23 cellular contexts compared by ENCODE assay signal in the genomic region with DNA sequence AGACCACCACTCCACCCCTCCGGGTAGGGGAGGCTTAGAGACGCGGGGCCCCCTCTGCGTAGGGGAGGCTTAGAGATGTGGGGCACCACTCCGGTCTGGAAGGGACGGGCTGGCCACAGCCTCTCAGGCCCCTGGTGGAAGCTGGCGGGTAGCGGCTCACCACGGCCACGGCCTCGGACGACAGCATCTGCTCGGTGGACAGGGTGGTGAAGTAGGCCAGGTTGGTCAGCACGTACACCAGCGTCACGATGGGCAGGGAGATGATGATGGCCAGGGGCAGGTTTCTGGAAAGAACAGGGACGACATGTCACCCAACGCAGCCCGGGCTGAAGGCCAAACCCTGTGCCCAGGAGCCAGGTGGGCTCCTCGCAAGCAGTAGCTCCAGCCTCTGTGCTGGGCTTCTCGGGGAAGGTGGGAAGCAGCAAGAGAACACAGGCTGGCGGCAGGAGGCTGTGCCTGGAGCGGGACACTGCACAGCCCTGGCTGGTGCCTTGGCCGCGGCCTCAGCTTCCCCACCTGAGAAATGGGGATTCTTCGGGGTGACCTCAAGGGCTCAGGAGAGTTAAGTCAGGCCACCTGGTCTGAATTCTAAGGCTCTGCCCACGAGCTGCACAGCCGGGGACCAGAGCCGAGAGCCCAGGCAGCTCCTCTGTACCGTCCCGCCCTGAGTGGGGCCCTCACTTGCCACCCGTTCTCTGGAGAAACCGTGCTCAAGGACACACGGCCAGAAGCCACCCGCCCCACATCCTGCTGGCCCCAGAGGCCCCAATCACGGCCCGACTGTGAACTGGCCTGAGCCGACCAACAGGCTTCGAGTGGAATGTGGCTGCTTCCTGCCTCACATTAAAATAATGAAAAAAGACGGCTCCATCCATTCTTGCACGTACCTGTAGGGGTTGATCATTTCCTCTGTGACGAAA. TPM values are rescaled to one million over a fixed set of nuclear protein-coding genes. Genes with fewer than 3 reads are reported as not detected.
DNase-seq lines count a peak whose midpoint lies in the region; ATAC-seq, FAIRE-seq and TF ChIP-seq lines count a peak whose summit lies in the region.
"Had no signal": no experiment of that assay in that cellular context is flagged by ENCODE, and none has a peak within 500 bp of the region (broad histone marks: within the 10 kb centered on the region; RNA-seq: fewer than 3 reads in every experiment).

No MANE protein-coding gene starts in this region.

- H3K27me3 ChIP-seq in duodenal mucosa (ENCODE audit: control insufficient read depth in 1 of 2, insufficient read depth in 2 of 2, low read length in 2 of 2) (no peaks in the 10 kb centered on the region), liver (ENCODE audit: control insufficient read depth in 4 of 4, insufficient read depth in 4 of 4, low read length in 3 of 4) (no peaks in the 10 kb centered on the region), testis (no peaks in the 10 kb centered on the region)
- no peaks in the 10 kb centered on the region for H3K27me3 ChIP-seq in CD8-positive, alpha-beta T cell (ENCODE audit: insufficient read depth, low read length)
- H3K27me3 ChIP-seq: BE2C, brain microvascular endothelial cell, upper lobe of left lung had no signal

- H3K9ac ChIP-seq in duodenal mucosa (ENCODE audit: low read depth in 1 of 2, low read length in 2 of 2) (peak overlapping the region; percentile 28 to 29), liver (ENCODE audit: low read depth in 1 of 2, low read length in 2 of 2) (peak overlapping the region in 1 of 2 donors; percentile 82)
- H3K9ac ChIP-seq: SK-N-SH had no signal

- H3K4me3 ChIP-seq in duodenal mucosa (ENCODE audit: low read depth in 1 of 2, low read length in 2 of 2) (no peak overlapping the region), liver (ENCODE audit: low read depth in 1 of 3, low read length in 3 of 3) (peak overlapping the region in 1 of 3 donors; percentile 42), testis (no peak overlapping the region)
- H3K4me3 ChIP-seq in CD8-positive, alpha-beta T cell (ENCODE audit: low read depth, low read length): no peak overlapping the region
- H3K4me3 ChIP-seq: coronary artery, upper lobe of left lung had no signal

- ATAC-seq in CD8-positive, alpha-beta T cell: no peak
- ATAC-seq in HG03342 (IDR thresholded peaks at IDR 0.05; ENCODE audit: unreplicated experiment): no peak
- ATAC-seq: activated T-helper 17 cell treated with anti-CD3 and anti-CD28 coated beads, Interleukin-2, amount 50 U/mL, for 72 hours had no signal

- FAIRE-seq in RCC 7860 (lab: Jason Lieb, UNC): no peak

- no peaks in the 10 kb centered on the region for H3K9me3 Mint-ChIP-seq in activated naive CD4-positive, alpha-beta T cell treated with anti-CD3 and anti-CD28 coated beads, Interleukin-2, amount 50 U/mL, for 24 hours
- no peaks in the 10 kb centered on the region for H3K9me3 Mint-ChIP-seq in activated naive CD4-positive, alpha-beta T cell treated with anti-CD3 and anti-CD28 coated beads, Interleukin-2, amount 10 ng/mL, durations not matched to agents 7 days and 5 days
- no peaks in the 10 kb centered on the region for H3K9me3 Mint-ChIP-seq in CD8-positive, alpha-beta T cell
- H3K9me3 Mint-ChIP-seq: activated CD4-positive, alpha-beta T cell treated with anti-CD3 and anti-CD28 coated beads, Interleukin-2, amount 10 ng/mL, durations not matched to agents 7 days and 5 days; activated T-helper 17 cell treated with anti-CD3 and anti-CD28 coated beads, Interleukin-2, amount 50 U/mL, for 72 hours had no signal

- H3K27ac Mint-ChIP-seq in activated naive CD4-positive, alpha-beta T cell treated with anti-CD3 and anti-CD28 coated beads, Interleukin-2, amount 50 U/mL, for 24 hours: peak overlapping the region; percentile 65
- no peak overlapping the region for H3K27ac Mint-ChIP-seq in activated naive CD4-positive, alpha-beta T cell treated with anti-CD3 and anti-CD28 coated beads, Interleukin-2, amount 10 ng/mL, durations not matched to agents 7 days and 5 days
- no peak overlapping the region for H3K27ac Mint-ChIP-seq in CD8-positive, alpha-beta T cell
- H3K27ac Mint-ChIP-seq: activated CD4-positive, alpha-beta T cell treated with anti-CD3 and anti-CD28 coated beads, Interleukin-2, amount 10 ng/mL, durations not matched to agents 7 days and 5 days; activated T-helper 17 cell treated with anti-CD3 and anti-CD28 coated beads, Interleukin-2, amount 50 U/mL, for 72 hours had no signal

- H3K36me3 ChIP-seq in duodenal mucosa (ENCODE audit: control insufficient read depth in 1 of 2, insufficient read depth in 2 of 2, low read length in 2 of 2): peaks cover 2 to 28% of the 10 kb centered on the region in 2 donors
- peaks cover 2 to 5% (median 4%) of the 10 kb centered on the region in 4 donors for H3K36me3 ChIP-seq in liver (ENCODE audit: control insufficient read depth in 4 of 4, insufficient read depth in 3 of 4, low read depth in 1 of 4, low read length in 3 of 4)
- H3K36me3 ChIP-seq in testis (ENCODE audit: low read depth, missing control alignments): no peaks in the 10 kb centered on the region
- H3K36me3 ChIP-seq in CD8-positive, alpha-beta T cell (ENCODE audit: insufficient read depth, low read length): no peaks in the 10 kb centered on the region

- H3K27ac ChIP-seq in duodenal mucosa (ENCODE audit: low read depth, low read length) (no peak overlapping the region), liver (ENCODE audit: low read depth in 1 of 2, low read length in 2 of 2) (peak overlapping the region; percentile 94 to 96), testis (peak overlapping the region; percentile 10 to 32)
- no peak overlapping the region for H3K27ac ChIP-seq in CD8-positive, alpha-beta T cell (ENCODE audit: low read depth, low read length)
- H3K27ac ChIP-seq: brain microvascular endothelial cell, coronary artery, upper lobe of left lung, VCaP had no signal

- CTCF ChIA-PET in activated naive CD4-positive, alpha-beta T cell treated with anti-CD3 and anti-CD28 coated beads, Interleukin-2, amount 10 ng/mL, durations not matched to agents 7 days and 5 days (lab: Charles Lee): interaction anchor here (1.2 to 2.3 kb wide), 3 partner anchors 10 to 61 kb away, joined by 4 to 9 read pairs (median 5); no protein-coding TSS in a partner anchor
- CTCF ChIA-PET in CD8-positive, alpha-beta T cell (lab: Charles Lee): interaction anchor here (1.1 to 1.9 kb wide), 2 partner anchors 10 to 61 kb away, joined by 3 to 7 read pairs; no protein-coding TSS in a partner anchor

- WGBS in liver: 65% methylated on average over 42 of the region's 42 CpGs
- 71 to 88% methylated on average over 34 to 42 of the region's 42 CpGs for WGBS in testis, 2 donors

- H3K9me3 ChIP-seq in duodenal mucosa (ENCODE audit: control insufficient read depth in 1 of 2, low read length in 2 of 2) (no peaks in the 10 kb centered on the region), liver (ENCODE audit: control insufficient read depth in 4 of 4, low read length in 3 of 4) (no peaks in the 10 kb centered on the region), testis (no peaks in the 10 kb centered on the region)
- H3K9me3 ChIP-seq in CD8-positive, alpha-beta T cell (ENCODE audit: low read length): no peaks in the 10 kb centered on the region
- H3K9me3 ChIP-seq: BE2C, SK-N-SH, upper lobe of left lung had no signal

- TF ChIP-seq POLR2A in testis (IDR thresholded peaks at IDR 0.05): no peak

- H3K36me3 Mint-ChIP-seq in activated naive CD4-positive, alpha-beta T cell treated with anti-CD3 and anti-CD28 coated beads, Interleukin-2, amount 50 U/mL, for 24 hours: peaks cover 5% of the 10 kb centered on the region
- H3K36me3 Mint-ChIP-seq in activated naive CD4-positive, alpha-beta T cell treated with anti-CD3 and anti-CD28 coated beads, Interleukin-2, amount 10 ng/mL, durations not matched to agents 7 days and 5 days: peaks cover 30% of the 10 kb centered on the region
- peaks cover 44% of the 10 kb centered on the region for H3K36me3 Mint-ChIP-seq in CD8-positive, alpha-beta T cell

- H3K4me1 ChIP-seq in duodenal mucosa (ENCODE audit: control insufficient read depth in 1 of 2, insufficient read depth in 2 of 2, low read length in 2 of 2) (peaks cover 47 to 48% of the 10 kb centered on the region in 2 donors), liver (ENCODE audit: control insufficient read depth in 4 of 4, insufficient read depth in 4 of 4, low read length in 3 of 4) (peaks cover 11 to 81% (median 59%) of the 10 kb centered on the region in 4 donors), testis (peaks cover 45% of the 10 kb centered on the region)
- H3K4me1 ChIP-seq in CD8-positive, alpha-beta T cell (ENCODE audit: insufficient read depth, low read length): peaks cover 15% of the 10 kb centered on the region

- POLR2A ChIA-PET in CD8-positive, alpha-beta T cell (lab: Charles Lee): no interaction called here

- intact Hi-C loops in testis (cut with DNase I; ENCODE audit: low total_unique reads): no loop called here
- intact Hi-C loops in CD8-positive, alpha-beta T cell (cut with DNase I, micrococcal nuclease): loop anchor here in 1 of 2 experiments (5.0 kb wide), 1 partner anchor 43 kb away; no protein-coding TSS in a partner anchor

- H3K4me1 Mint-ChIP-seq in activated naive CD4-positive, alpha-beta T cell treated with anti-CD3 and anti-CD28 coated beads, Interleukin-2, amount 50 U/mL, for 24 hours: peaks cover 16% of the 10 kb centered on the region
- H3K4me1 Mint-ChIP-seq in activated naive CD4-positive, alpha-beta T cell treated with anti-CD3 and anti-CD28 coated beads, Interleukin-2, amount 10 ng/mL, durations not matched to agents 7 days and 5 days: peaks cover 25% of the 10 kb centered on the region
- H3K4me1 Mint-ChIP-seq in CD8-positive, alpha-beta T cell (ENCODE audit: low read depth): peaks cover 14% of the 10 kb centered on the region

- TF ChIP-seq CTCF in liver (IDR thresholded peaks at IDR 0.05; ENCODE audit: low read depth, low read length, missing input control): no peak
- no peak for TF ChIP-seq CTCF in testis (IDR thresholded peaks at IDR 0.05)
- no peak for TF ChIP-seq CTCF in CD8-positive, alpha-beta T cell (IDR thresholded peaks at IDR 0.05)

- no peak overlapping the region for H3K4me3 Mint-ChIP-seq in activated naive CD4-positive, alpha-beta T cell treated with anti-CD3 and anti-CD28 coated beads, Interleukin-2, amount 50 U/mL, for 24 hours
- H3K4me3 Mint-ChIP-seq in activated naive CD4-positive, alpha-beta T cell treated with anti-CD3 and anti-CD28 coated beads, Interleukin-2, amount 10 ng/mL, durations not matched to agents 7 days and 5 days: no peak overlapping the region
- no peak overlapping the region for H3K4me3 Mint-ChIP-seq in CD8-positive, alpha-beta T cell
- H3K4me3 Mint-ChIP-seq: activated CD4-positive, alpha-beta T cell treated with anti-CD3 and anti-CD28 coated beads, Interleukin-2, amount 10 ng/mL, durations not matched to agents 7 days and 5 days; activated T-helper 17 cell treated with anti-CD3 and anti-CD28 coated beads, Interleukin-2, amount 50 U/mL, for 72 hours had no signal

- no peak for DNase-seq in activated naive CD4-positive, alpha-beta T cell treated with anti-CD3 and anti-CD28 coated beads, Interleukin-2, amount 10 ng/mL, durations not matched to agents 7 days and 5 days
- DNase-seq in testis (no peak), RCC 7860 (ENCODE audit: low spot score) (no peak)
- DNase-seq in CD8-positive, alpha-beta T cell: no peak
- DNase-seq: activated CD4-positive, alpha-beta T cell treated with anti-CD3 and anti-CD28 coated beads, Interleukin-2, amount 10 ng/mL, durations not matched to agents 7 days and 5 days; BE2C; brain microvascular endothelial cell; Calu3; foreskin fibroblast; KBM-7; MM.1S; NCI-H1436 treated with DMSO at 0.1 percent for 48 hours; NCI-H524 treated with DMSO at 0.1 percent for 48 hours; SK-N-SH; stimulated activated CD4-positive, alpha-beta T cell treated with anti-CD3 and anti-CD28 coated beads, Interleukin-4, amount 100 ng/mL, for 4 hours had no signal

- TF ChIP-seq RAD21 in liver (IDR thresholded peaks at IDR 0.05): no peak

- H3K27me3 Mint-ChIP-seq in activated naive CD4-positive, alpha-beta T cell treated with anti-CD3 and anti-CD28 coated beads, Interleukin-2, amount 50 U/mL, for 24 hours: no peaks in the 10 kb centered on the region
- H3K27me3 Mint-ChIP-seq in activated naive CD4-positive, alpha-beta T cell treated with anti-CD3 and anti-CD28 coated beads, Interleukin-2, amount 10 ng/mL, durations not matched to agents 7 days and 5 days: no peaks in the 10 kb centered on the region
- no peaks in the 10 kb centered on the region for H3K27me3 Mint-ChIP-seq in CD8-positive, alpha-beta T cell (ENCODE audit: low read depth)
- H3K27me3 Mint-ChIP-seq: activated CD4-positive, alpha-beta T cell treated with anti-CD3 and anti-CD28 coated beads, Interleukin-2, amount 10 ng/mL, durations not matched to agents 7 days and 5 days; activated T-helper 17 cell treated with anti-CD3 and anti-CD28 coated beads, Interleukin-2, amount 50 U/mL, for 72 hours had no signal

RNA-seq across cellular contexts. Expression of a gene that starts 29.5 kb away (rescaled TPM):
- total RNA-seq in liver: 10 to 100 TPM in 1 of 2 donors, 1 to 10 TPM in 1; 7.9 to 66.0 TPM
- polyA plus RNA-seq in liver: 10 to 100 TPM in 1 of 2 donors, 1 to 10 TPM in 1; 4.5 to 13.3 TPM
- 100 to 1,000 TPM; 263 to 290 TPM for total RNA-seq in testis
- 179 TPM for polyA plus RNA-seq in testis (ENCODE audit: insufficient read depth, low read depth, low replicate concordance)
- 100 to 1,000 TPM; 359 to 369 TPM for total RNA-seq in CD8-positive, alpha-beta T cell

Comparison
In these comparisons a context has a peak if more than half of its experiments do, and no peak if none do; other contexts are left out.
1. H3K27ac ChIP-seq: peak in liver (2 of 2) and testis (2 of 2); none in duodenal mucosa (single experiment) and CD8-positive, alpha-beta T cell (single experiment).